ENCODE assay signal across 18 cellular contexts in the genomic region with DNA sequence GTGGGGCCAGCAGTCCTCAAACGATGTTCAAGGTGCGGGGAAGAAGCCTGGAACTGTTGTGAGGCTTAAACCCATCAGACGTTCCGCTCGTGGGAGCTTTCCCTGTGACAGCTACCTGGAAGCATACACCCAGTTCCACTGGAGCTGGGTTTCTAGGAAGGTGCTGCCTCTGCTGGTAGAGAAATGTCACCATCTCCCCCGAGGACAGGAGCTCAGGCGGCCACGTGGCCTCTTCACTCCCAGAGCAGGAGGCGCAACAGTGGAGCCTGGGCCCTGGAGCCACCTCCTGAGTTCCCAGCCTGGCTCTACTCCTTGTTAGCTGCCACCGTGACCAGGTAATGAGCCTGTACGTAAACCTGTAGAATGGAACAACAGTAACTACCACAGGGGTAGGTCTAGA.
"Had no signal": no experiment of that assay in that cellular context is flagged by ENCODE, and none has a peak within 500 bp of the region (broad histone marks: within the 10 kb centered on the region; RNA-seq: fewer than 3 reads in every experiment).

No MANE protein-coding gene starts in this region.

- ATAC-seq: activated CD4-positive, CD25-positive, alpha-beta regulatory T cell treated with anti-CD3 and anti-CD28 coated beads, Interleukin-2, amount 50 U/mL, for 24 hours; activated T-cell treated with anti-CD3 and anti-CD28 coated beads, Interleukin-2, amount 50 U/mL, for 4 hours; naive thymus-derived CD8-positive, alpha-beta T cell; psoas muscle; right cardiac atrium; stimulated activated naive CD8-positive, alpha-beta T cell treated with anti-CD3 and anti-CD28 coated beads, Interleukin-15, Interleukin-2, amounts not matched to agents 100 U/mL and 50 U/mL, for 24 hours had no signal

- DNase-seq: activated CD4-positive, alpha-beta T cell treated with anti-CD3 and anti-CD28 coated beads, Interleukin-2, amount 50 U/mL, for 1 hour; activated CD8-positive, alpha-beta memory T cell treated with anti-CD3 and anti-CD28 coated beads, Interleukin-2, amount 50 U/mL, for 4 hours; activated naive CD4-positive, alpha-beta T cell treated with anti-CD3 and anti-CD28 coated beads, Interleukin-2, amount 10 ng/mL, durations not matched to agents 7 days and 5 days; activated T-cell treated with anti-CD3 and anti-CD28 coated beads, Interleukin-2, amount 50 U/mL, for 4 hours; aorta; erythroblast; kidney glomerular epithelial cell; ovary; psoas muscle; right cardiac atrium; stimulated activated naive CD8-positive, alpha-beta T cell treated with anti-CD3 and anti-CD28 coated beads, Interleukin-15, Interleukin-2, amounts not matched to agents 100 U/mL and 50 U/mL, for 24 hours; substantia nigra; T1000; tibial artery had no signal

- H3K27ac ChIP-seq: coronary artery, ovary, psoas muscle, skin epidermis, tibial artery had no signal

- H3K9me3 ChIP-seq: ovary, psoas muscle, tibial artery had no signal

- H3K4me3 ChIP-seq: coronary artery, ovary, psoas muscle, skin epidermis, tibial artery had no signal

- H3K27me3 ChIP-seq: ovary had no signal

- H3K4me1 ChIP-seq: psoas muscle, tibial artery had no signal

- H3K36me3 ChIP-seq: ovary, tibial artery had no signal
